In genomic region chr11:59102259-59102765, GRCh38 we compare ENCODE assay signal across 1 cellular context.
TF ChIP-seq lines count a peak whose summit lies in the region.

No MANE protein-coding gene starts in this region.

TF ChIP-seq in SK-N-SH, 30 proteins besides CTCF, POLR2A, EP300 and RAD21 (continued from another document):
- TF ChIP-seq PBX3 (IDR thresholded peaks at IDR 0.05): no peak
- TF ChIP-seq TAF1 (IDR thresholded peaks at IDR 0.05; ENCODE audit: borderline replicate concordance, low read depth, low read length): no peak
- TF ChIP-seq NFIC (IDR thresholded peaks at IDR 0.05; ENCODE audit: borderline replicate concordance): no peak
- no peak for TF ChIP-seq FOSL2 (IDR thresholded peaks at IDR 0.05; ENCODE audit: borderline replicate concordance, low read depth)
- TF ChIP-seq ELF1 (IDR thresholded peaks at IDR 0.05): no peak
- TF ChIP-seq FOXM1 (IDR thresholded peaks at IDR 0.05; ENCODE audit: low read depth): no peak
- no peak for TF ChIP-seq SMC3 (IDR thresholded peaks at IDR 0.05; ENCODE audit: low read depth, low read length)
- no peak for TF ChIP-seq EZH2phosphoT487 (IDR thresholded peaks at IDR 0.05; ENCODE audit: borderline replicate concordance, low read depth)
